ENCODE assay signal across 28 cellular contexts in the genomic region with DNA sequence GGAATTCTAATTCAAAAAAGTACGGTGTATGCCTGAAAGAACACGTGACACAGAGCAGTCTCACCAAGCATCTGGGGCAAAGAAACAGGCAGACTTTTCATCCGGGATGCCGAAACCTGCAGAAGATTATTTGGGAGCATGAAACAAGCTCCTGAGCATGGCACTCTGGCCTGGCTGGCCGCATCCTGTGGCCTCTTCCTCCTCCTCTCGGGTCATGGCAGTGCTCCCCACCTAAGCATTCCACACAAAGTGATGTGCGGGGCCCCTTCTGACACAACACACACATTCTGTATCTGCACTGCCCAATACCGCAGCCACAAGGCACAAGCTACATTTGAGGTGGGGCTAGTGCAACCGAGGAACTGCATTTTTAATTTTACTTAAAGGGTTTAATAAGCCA.
"Had no signal": no experiment of that assay in that cellular context is flagged by ENCODE, and none has a peak within 500 bp of the region (broad histone marks: within the 10 kb centered on the region; RNA-seq: fewer than 3 reads in every experiment).

No MANE protein-coding gene starts in this region.

- H3K27me3 ChIP-seq: colonic mucosa, dorsolateral prefrontal cortex, esophagus muscularis mucosa, esophagus squamous epithelium, foreskin keratinocyte, gastrocnemius medialis, gastroesophageal sphincter, heart left ventricle, heart right ventricle, hepatocyte had no signal

- H3K4me2 ChIP-seq: hepatocyte had no signal

- H3K79me2 ChIP-seq: hepatocyte had no signal

- DNase-seq: colonic mucosa; cortex of kidney; dermis blood vessel endothelial cell; dorsolateral prefrontal cortex; effector CD4-positive, alpha-beta T cell; effector CD8-positive, alpha-beta T cell; effector memory CD4-positive, alpha-beta T cell; effector memory CD8-positive, alpha-beta T cell; endodermal cell; erythroblast; esophagus squamous epithelium; foreskin fibroblast; foreskin keratinocyte; foreskin melanocyte; gastrocnemius medialis; glutamatergic neuron; head of caudate nucleus; heart left ventricle; heart right ventricle had no signal

- H3K36me3 ChIP-seq: colonic mucosa had no signal

- H2AFZ ChIP-seq: hepatocyte had no signal

- ATAC-seq: effector memory CD8-positive, alpha-beta T cell; esophagus mucosa; foreskin keratinocyte; gastrocnemius medialis; gastroesophageal sphincter; heart left ventricle; heart right ventricle had no signal

- H3K4me1 ChIP-seq: colonic mucosa, esophagus muscularis mucosa, esophagus squamous epithelium, gastrocnemius medialis, gastroesophageal sphincter, heart left ventricle, heart right ventricle had no signal

- H3K27ac ChIP-seq: colonic mucosa, coronary artery, dorsolateral prefrontal cortex, epithelial cell of prostate, esophagus muscularis mucosa, esophagus squamous epithelium, foreskin keratinocyte, gastrocnemius medialis, gastroesophageal sphincter, heart left ventricle, heart right ventricle, hepatocyte had no signal

- FAIRE-seq: endometrium, endothelial cell of umbilical vein, frontal cortex had no signal

- H3K4me3 ChIP-seq: colonic mucosa, coronary artery, dorsolateral prefrontal cortex, esophagus muscularis mucosa, esophagus squamous epithelium, gastrocnemius medialis, gastroesophageal sphincter, heart left ventricle, heart right ventricle, hepatocyte had no signal

- H3K9me3 ChIP-seq: colonic mucosa, esophagus muscularis mucosa, esophagus squamous epithelium, gastrocnemius medialis, gastroesophageal sphincter, heart left ventricle, heart right ventricle had no signal
